In genomic region chr5:179495906-179496455, GRCh38 we compare ENCODE assay signal across 16 cellular contexts. TPM values are rescaled to one million over a fixed set of nuclear protein-coding genes. Genes with fewer than 3 reads are reported as not detected.
DNase-seq lines count a peak whose midpoint lies in the region; ATAC-seq and TF ChIP-seq lines count a peak whose summit lies in the region.
"Had no signal": no experiment of that assay in that cellular context is flagged by ENCODE, and none has a peak within 500 bp of the region (broad histone marks: within the 10 kb centered on the region; RNA-seq: fewer than 3 reads in every experiment).

No MANE protein-coding gene starts in this region.

- POLR2A ChIA-PET in GM10248 (lab: Yijun Ruan, JAX): no interaction called here

- TF ChIP-seq POLR2A in thyroid gland (IDR thresholded peaks at IDR 0.05): no peak

- H3K36me3 ChIP-seq in BE2C: no peaks in the 10 kb centered on the region
- no peaks in the 10 kb centered on the region for H3K36me3 ChIP-seq in MM.1S (replicated peaks; ENCODE audit: insufficient read depth, low read length)
- no peaks in the 10 kb centered on the region for H3K36me3 ChIP-seq in WERI-Rb-1
- no peaks in the 10 kb centered on the region for H3K36me3 ChIP-seq in thyroid gland
- no peaks in the 10 kb centered on the region for H3K36me3 ChIP-seq in left lung

- H3K27ac ChIP-seq in MM.1S (ENCODE audit: low read length) (no peak overlapping the region), WERI-Rb-1 (no peak overlapping the region), thyroid gland (no peak overlapping the region), left lung (no peak overlapping the region)
- H3K27ac ChIP-seq: body of pancreas, C4-2B had no signal

- H3K9ac ChIP-seq in MM.1S (ENCODE audit: low read length): no peak overlapping the region

- no peak overlapping the region for H3K4me3 ChIP-seq in BE2C (ENCODE audit: low read depth, low read length)
- no peak overlapping the region for H3K4me3 ChIP-seq in MM.1S (ENCODE audit: low read length)
- H3K4me3 ChIP-seq in WERI-Rb-1 (ENCODE audit: low read depth, low read length): no peak overlapping the region
- H3K4me3 ChIP-seq in thyroid gland (replicated peaks in 1 of 3): no peak overlapping the region
- no peak overlapping the region for H3K4me3 ChIP-seq in left lung
- H3K4me3 ChIP-seq: body of pancreas had no signal

- H3K9me3 ChIP-seq in BE2C (no peaks in the 10 kb centered on the region), MM.1S (replicated peaks; ENCODE audit: insufficient read depth, low read length) (no peaks in the 10 kb centered on the region), WERI-Rb-1 (ENCODE audit: severe bottlenecking) (no peaks in the 10 kb centered on the region), thyroid gland (no peaks in the 10 kb centered on the region), left lung (no peaks in the 10 kb centered on the region)
- H3K9me3 ChIP-seq: body of pancreas had no signal

- H3K27me3 ChIP-seq in BE2C (no peaks in the 10 kb centered on the region), MM.1S (replicated peaks; ENCODE audit: insufficient read depth, low read length) (peaks cover 27% of the 10 kb centered on the region), WERI-Rb-1 (ENCODE audit: insufficient read depth, low read depth, severe bottlenecking) (no peaks in the 10 kb centered on the region), thyroid gland (no peaks in the 10 kb centered on the region), left lung (peaks cover 0 to 11% of the 10 kb centered on the region in 2 donors)
- H3K27me3 ChIP-seq: body of pancreas had no signal

- no peaks in the 10 kb centered on the region for H3F3A ChIP-seq in MM.1S (ENCODE audit: insufficient read depth, low read length)

- CTCF ChIA-PET in GM10248 (lab: Yijun Ruan, JAX): interaction anchor here (0.7 to 3.0 kb wide), 3 partner anchors 10 to 1216 kb away, joined by 3 to 12 read pairs (median 4); no protein-coding TSS in a partner anchor

- ATAC-seq in HG03521 (IDR thresholded peaks at IDR 0.05; ENCODE audit: unreplicated experiment): no peak
- ATAC-seq in left lung: no peak
- ATAC-seq: body of pancreas; left ventricle myocardium superior; naive thymus-derived CD8-positive, alpha-beta T cell had no signal

- intact Hi-C loops in thyroid gland (cut with DNase I) (no loop called here), left lung (cut with DNase I) (no loop called here)

- WGBS in thyroid gland, 2 donors: 61 to 62% methylated on average over 11 of the region's 11 CpGs

- H2AFZ ChIP-seq in MM.1S (ENCODE audit: low read length): no peak overlapping the region

- no peaks in the 10 kb centered on the region for H3K9me2 ChIP-seq in MM.1S (replicated peaks; ENCODE audit: insufficient read depth, low read length)

- no peak overlapping the region for H3K4me2 ChIP-seq in MM.1S (ENCODE audit: low read depth, low read length)

- no peaks in the 10 kb centered on the region for H4K20me1 ChIP-seq in MM.1S (ENCODE audit: insufficient read depth, low read length)

- H3K79me2 ChIP-seq in MM.1S (ENCODE audit: low read length): no peaks in the 10 kb centered on the region

- DNase-seq in BE2C: no peak
- DNase-seq in GM10248 (ENCODE audit: extremely low spot score): no peak
- DNase-seq in MM.1S: no peak
- peak; percentile 9 for DNase-seq in WERI-Rb-1
- no peak for DNase-seq in thyroid gland
- no peak for DNase-seq in left lung
- no peak for DNase-seq in medulla oblongata (ENCODE audit: extremely low spot score)
- DNase-seq: activated naive CD4-positive, alpha-beta T cell treated with anti-CD3 and anti-CD28 coated beads, Interleukin-2, amount 10 ng/mL, durations not matched to agents 7 days and 5 days; body of pancreas; KG1; left ventricle myocardium superior; naive thymus-derived CD8-positive, alpha-beta T cell; NCI-H1694 treated with DMSO at 0.1 percent for 48 hours; NK-92 treated with Interleukin-12 subunit alpha and Interleukin-12 subunit beta, amount 100 ng/mL, for 24 hours had no signal

- TF ChIP-seq CTCF in BE2C (IDR thresholded peaks at IDR 0.05; ENCODE audit: low read depth, low read length): peak; percentile 13; the same call in 1 of the 2 replicates
- peak; percentile 44 for TF ChIP-seq CTCF in GM10248 (IDR thresholded peaks at IDR 0.05; ENCODE audit: control extremely low read depth, extremely low read depth, low read depth, missing control alignments)
- TF ChIP-seq CTCF in MM.1S (IDR thresholded peaks at IDR 0.05; ENCODE audit: low read length): 0 out of 2 replicates have a peak, but pooled peaks have one; percentile 7
- peak; percentile 30; the same call in 1 of the 2 replicates for TF ChIP-seq CTCF in WERI-Rb-1 (IDR thresholded peaks at IDR 0.05; ENCODE audit: low read depth, low read length)
- no peak for TF ChIP-seq CTCF in thyroid gland (IDR thresholded peaks at IDR 0.05)
- TF ChIP-seq CTCF in left lung (IDR thresholded peaks at IDR 0.05): no peak

- no peaks in the 10 kb centered on the region for H3K4me1 ChIP-seq in BE2C
- no peaks in the 10 kb centered on the region for H3K4me1 ChIP-seq in MM.1S (ENCODE audit: low read length)
- H3K4me1 ChIP-seq in thyroid gland: no peaks in the 10 kb centered on the region
- no peaks in the 10 kb centered on the region for H3K4me1 ChIP-seq in left lung
- H3K4me1 ChIP-seq: body of pancreas had no signal

RNA-seq across cellular contexts. Expression of gene RUFY1, which starts 54.4 kb away (rescaled TPM):
- 38.8 TPM for polyA plus RNA-seq in BE2C (2012; ENCODE audit: insufficient read depth, insufficient read length, low read depth)
- total RNA-seq in thyroid gland (10 to 100 TPM; 49.8 to 75.0 (median 63.0) TPM), left lung (10 to 100 TPM; 47.9 to 60.4 TPM)

Comparison
In these comparisons a context has a peak if more than half of its experiments do, and no peak if none do; other contexts are left out.
1. CTCF ChIP-seq: peak in BE2C (single experiment), GM10248 (single experiment), MM.1S (single experiment) and WERI-Rb-1 (single experiment); none in thyroid gland (0 of 6) and left lung (0 of 2).